ENCODE assay signal across 8 cellular contexts in genomic region chr7:47474937-47475879, GRCh38.
A peak's percentile ranks its signal among the peaks of the same experiment; 100 is the strongest.
DNase-seq lines count a peak whose midpoint lies in the region; ATAC-seq, FAIRE-seq and TF ChIP-seq lines count a peak whose summit lies in the region.

No MANE protein-coding gene starts in this region.

- FAIRE-seq in astrocyte (lab: Jason Lieb, UNC) (no peak), kidney (lab: Jason Lieb, UNC) (no peak)

- peaks cover 38% of the 10 kb centered on the region for H4K20me1 ChIP-seq in astrocyte (ENCODE audit: insufficient read depth, low read length)

- H3K9ac ChIP-seq in astrocyte (ENCODE audit: low read length), result peak overlapping the region; percentile 39
- peak overlapping the region in 1 of 2 donors; percentile 29 for H3K9ac ChIP-seq in kidney (ENCODE audit: low read length in 2 of 2)

- no peaks in the 10 kb centered on the region for H3K9me3 Mint-ChIP-seq in astrocyte (ENCODE audit: unreplicated experiment)
- H3K9me3 Mint-ChIP-seq in stimulated activated memory B cell treated with anti-CD40 and anti-IgM and Interleukin-4, amounts not matched to agents 10 μg/mL and 1 μg/mL and 100 μg/mL, for 72 hours, result no peaks in the 10 kb centered on the region

- H3K27ac Mint-ChIP-seq in astrocyte (ENCODE audit: unreplicated experiment), result no peak overlapping the region
- H3K27ac Mint-ChIP-seq in stimulated activated memory B cell treated with anti-CD40 and anti-IgM and Interleukin-4, amounts not matched to agents 10 μg/mL and 1 μg/mL and 100 μg/mL, for 72 hours, result no peak overlapping the region

- DNase-seq in AG20443 (ENCODE audit: low spot score), result peak; percentile 97
- peak; percentile 86 for DNase-seq in NCI-H2029 treated with DMSO at 0.1 percent for 48 hours (lab: John Stamatoyannopoulos, UW)
- peak; percentile 97 for DNase-seq in astrocyte (ENCODE audit: low read depth)
- DNase-seq in kidney, result peak; percentile 97
- no peak for DNase-seq in epidermal melanocyte (ENCODE audit: insufficient read length, low spot score)

- no peak overlapping the region for H3K4me3 Mint-ChIP-seq in astrocyte (ENCODE audit: unreplicated experiment)
- no peak overlapping the region for H3K4me3 Mint-ChIP-seq in stimulated activated memory B cell treated with anti-CD40 and anti-IgM and Interleukin-4, amounts not matched to agents 10 μg/mL and 1 μg/mL and 100 μg/mL, for 72 hours

- H3K27ac ChIP-seq in astrocyte (ENCODE audit: low read depth, low read length) (peak overlapping the region; percentile 40), kidney (ENCODE audit: low read depth in 2 of 2, low read length in 2 of 2) (peak overlapping the region; percentile 58 to 78)

- no peaks in the 10 kb centered on the region for H3K27me3 ChIP-seq in astrocyte (ENCODE audit: insufficient read depth, low read length)

- ATAC-seq in GM18519 (IDR thresholded peaks at IDR 0.05; ENCODE audit: low FRiP score, unreplicated experiment), result peak; percentile 82
- ATAC-seq in HG02852 (IDR thresholded peaks at IDR 0.05; ENCODE audit: unreplicated experiment), result peak; percentile 95
- ATAC-seq in stimulated activated memory B cell treated with anti-CD40 and anti-IgM and Interleukin-4, amounts not matched to agents 10 μg/mL and 1 μg/mL and 100 μg/mL, for 72 hours, result peak; percentile 96

- peaks cover 48% of the 10 kb centered on the region for H3K79me2 ChIP-seq in astrocyte (ENCODE audit: insufficient read depth, low read length)

- H3K36me3 ChIP-seq in astrocyte (ENCODE audit: insufficient read depth, low read length) (no peaks in the 10 kb centered on the region), kidney (ENCODE audit: control insufficient read depth in 1 of 2, insufficient read depth in 2 of 2, low read length in 2 of 2) (no peaks in the 10 kb centered on the region)

- H3K9me3 ChIP-seq in astrocyte (ENCODE audit: insufficient read depth, low read depth, low read length) (no peaks in the 10 kb centered on the region), kidney (ENCODE audit: control insufficient read depth in 1 of 2, low read length in 2 of 2) (no peaks in the 10 kb centered on the region)

- no peaks in the 10 kb centered on the region for H3K27me3 Mint-ChIP-seq in astrocyte (ENCODE audit: low read depth, unreplicated experiment)
- no peaks in the 10 kb centered on the region for H3K27me3 Mint-ChIP-seq in stimulated activated memory B cell treated with anti-CD40 and anti-IgM and Interleukin-4, amounts not matched to agents 10 μg/mL and 1 μg/mL and 100 μg/mL, for 72 hours

- TF ChIP-seq CTCF in astrocyte (IDR thresholded peaks at IDR 0.05; ENCODE audit: insufficient read depth, low read depth, low read length) (no peak), kidney (IDR thresholded peaks at IDR 0.05; ENCODE audit: borderline replicate concordance, extremely low read depth, insufficient read depth) (peak; percentile 16)

- no peak overlapping the region for H2AFZ ChIP-seq in astrocyte (ENCODE audit: low read depth, low read length)

- H3K4me1 Mint-ChIP-seq in astrocyte (ENCODE audit: low read depth, unreplicated experiment), result peaks cover 44% of the 10 kb centered on the region
- peaks cover 34% of the 10 kb centered on the region for H3K4me1 Mint-ChIP-seq in stimulated activated memory B cell treated with anti-CD40 and anti-IgM and Interleukin-4, amounts not matched to agents 10 μg/mL and 1 μg/mL and 100 μg/mL, for 72 hours

- H3K4me2 ChIP-seq in astrocyte (ENCODE audit: low read length), result peak overlapping the region; percentile 66

- no peak overlapping the region for H3K4me3 ChIP-seq in astrocyte (ENCODE audit: insufficient read depth, low read depth, low read length)
- H3K4me3 ChIP-seq in kidney (ENCODE audit: low read length in 2 of 2), result no peak overlapping the region

- peaks cover 13% of the 10 kb centered on the region for H3K36me3 Mint-ChIP-seq in astrocyte (ENCODE audit: low read depth, unreplicated experiment)
- peaks cover 6% of the 10 kb centered on the region for H3K36me3 Mint-ChIP-seq in stimulated activated memory B cell treated with anti-CD40 and anti-IgM and Interleukin-4, amounts not matched to agents 10 μg/mL and 1 μg/mL and 100 μg/mL, for 72 hours

- intact Hi-C loops in kidney (cut with DNase I), result no loop called here

- peaks cover 29% of the 10 kb centered on the region for H3K4me1 ChIP-seq in astrocyte (ENCODE audit: insufficient read depth, low read length)
- H3K4me1 ChIP-seq in kidney (ENCODE audit: control insufficient read depth in 1 of 2, insufficient read depth in 1 of 2, low read depth in 1 of 2, low read length in 2 of 2), result peaks cover 53 to 75% of the 10 kb centered on the region in 2 donors
